12 cellular contexts compared by ENCODE assay signal in the genomic region with DNA sequence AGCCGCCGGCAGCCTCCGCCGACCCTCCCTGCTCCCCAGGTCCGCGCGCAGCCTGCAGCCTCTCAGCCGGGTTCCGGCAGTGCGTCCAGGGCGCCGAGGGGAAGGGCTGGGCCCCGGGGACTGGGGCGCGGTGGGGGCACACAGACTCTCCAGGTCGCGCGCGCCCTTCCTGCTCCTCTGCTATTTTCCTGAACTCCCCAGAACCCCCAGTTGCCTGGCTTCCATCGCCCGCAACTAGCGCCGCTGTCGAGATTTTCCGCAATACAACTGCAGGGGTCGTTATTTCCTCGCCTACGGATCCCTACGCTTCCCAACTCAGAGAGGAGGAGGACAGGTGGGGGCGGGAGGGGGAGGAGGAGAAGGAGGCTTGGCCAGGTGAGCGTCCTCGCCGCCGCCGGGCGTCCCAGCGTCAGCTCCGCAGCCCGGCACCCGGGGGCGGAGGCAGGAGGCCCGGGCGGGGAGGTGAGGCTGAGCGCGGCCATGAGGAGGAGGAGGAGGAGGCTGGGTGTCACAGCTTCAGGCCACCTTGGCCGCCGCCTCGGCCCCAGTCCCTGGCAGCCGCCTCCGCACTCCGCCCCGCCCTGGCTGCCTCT. TPM values are rescaled to one million over a fixed set of nuclear protein-coding genes. Genes with fewer than 3 reads are reported as not detected.
DNase-seq lines count a peak whose midpoint lies in the region; ATAC-seq, FAIRE-seq and TF ChIP-seq lines count a peak whose summit lies in the region.
"Had no signal": no experiment of that assay in that cellular context is flagged by ENCODE, and none has a peak within 500 bp of the region (broad histone marks: within the 10 kb centered on the region; RNA-seq: fewer than 3 reads in every experiment).

TSS of gene CA10 (minus strand) at position 265 of the 593 bp plus-strand sequence.

- H2AFZ ChIP-seq in KMS-11 (ENCODE audit: low read depth): 0 out of 2 replicates have a peak within 1 kb of the TSS, but pooled peaks have one; percentile 20

- CTCF ChIA-PET in activated CD8-positive, alpha-beta T cell treated with anti-CD3 and anti-CD28 coated beads, Interleukin-2, amount 10 ng/mL, durations not matched to agents 7 days and 5 days (lab: Charles Lee): no interaction called here

- H3K36me3 ChIP-seq in KMS-11 (ENCODE audit: insufficient read depth) (no peaks in the 10 kb centered on the region), mesendoderm (ENCODE audit: control insufficient read depth, insufficient read depth, low read length) (no peaks in the 10 kb centered on the region), tibial artery (no peaks in the 10 kb centered on the region)

- no peak within 1 kb of the TSS for H3K27ac Mint-ChIP-seq in chondrocyte (ENCODE audit: unreplicated experiment)
- no peak within 1 kb of the TSS for H3K27ac Mint-ChIP-seq in activated CD8-positive, alpha-beta T cell treated with anti-CD3 and anti-CD28 coated beads, Interleukin-2, amount 10 ng/mL, durations not matched to agents 7 days and 5 days

- H3K4ac ChIP-seq in mesendoderm (ENCODE audit: low read depth, low read length): no peak within 1 kb of the TSS

- peak; percentile 60 for TF ChIP-seq CTCF in D721Med (IDR thresholded peaks at IDR 0.05; ENCODE audit: insufficient read depth, missing control alignments)
- TF ChIP-seq CTCF in KMS-11 (conservative IDR thresholded peaks at IDR 0.05; ENCODE audit: low read depth, low read length): no peak
- TF ChIP-seq CTCF in chondrocyte (IDR thresholded peaks at IDR 0.05): peak; percentile 16
- TF ChIP-seq CTCF in tibial artery (IDR thresholded peaks at IDR 0.05): no peak

- no peak within 1 kb of the TSS for H2BK5ac ChIP-seq in mesendoderm (ENCODE audit: low read length)

- no peak within 1 kb of the TSS for H2BK15ac ChIP-seq in mesendoderm (replicated peaks; ENCODE audit: low read depth)

- FAIRE-seq in D721Med (lab: Jason Lieb, UNC): no peak
- FAIRE-seq: islet of Langerhans had no signal

- ATAC-seq in activated CD8-positive, alpha-beta T cell treated with anti-CD3 and anti-CD28 coated beads, Interleukin-2, amount 10 ng/mL, durations not matched to agents 7 days and 5 days: no peak
- ATAC-seq: sciatic nerve had no signal

- H4K5ac ChIP-seq in mesendoderm (ENCODE audit: low read length): no peak within 1 kb of the TSS

- H3K79me1 ChIP-seq in mesendoderm (ENCODE audit: low read length): no peaks in the 10 kb centered on the region

- H3K4me1 Mint-ChIP-seq in chondrocyte (ENCODE audit: low read depth): peaks cover 10% of the 10 kb centered on the region
- no peaks in the 10 kb centered on the region for H3K4me1 Mint-ChIP-seq in activated CD8-positive, alpha-beta T cell treated with anti-CD3 and anti-CD28 coated beads, Interleukin-2, amount 10 ng/mL, durations not matched to agents 7 days and 5 days (ENCODE audit: low read depth)
- H3K4me1 Mint-ChIP-seq: central memory CD8-positive, alpha-beta T cell had no signal

- no peaks in the 10 kb centered on the region for H3K4me1 ChIP-seq in KMS-11 (ENCODE audit: low read depth, poor library complexity, severe bottlenecking)
- H3K4me1 ChIP-seq in mesendoderm (ENCODE audit: control insufficient read depth, low read depth, low read length): no peaks in the 10 kb centered on the region
- H3K4me1 ChIP-seq in tibial artery: peaks cover 0 to 11% (median 1%) of the 10 kb centered on the region in 4 donors

- peaks cover 2% of the 10 kb centered on the region for H3K36me3 Mint-ChIP-seq in chondrocyte (ENCODE audit: low read depth)
- peaks cover 6% of the 10 kb centered on the region for H3K36me3 Mint-ChIP-seq in activated CD8-positive, alpha-beta T cell treated with anti-CD3 and anti-CD28 coated beads, Interleukin-2, amount 10 ng/mL, durations not matched to agents 7 days and 5 days (ENCODE audit: low read depth)

- H3K27me3 ChIP-seq in KMS-11 (ENCODE audit: insufficient read depth, low read depth): no peaks in the 10 kb centered on the region
- H3K27me3 ChIP-seq in mesendoderm (ENCODE audit: insufficient read depth, low read length, poor library complexity): peaks cover 24% of the 10 kb centered on the region
- H3K27me3 ChIP-seq in tibial artery: peaks cover 0 to 43% of the 10 kb centered on the region in 2 donors

- POLR2A ChIA-PET in activated CD8-positive, alpha-beta T cell treated with anti-CD3 and anti-CD28 coated beads, Interleukin-2, amount 10 ng/mL, durations not matched to agents 7 days and 5 days (lab: Charles Lee): no interaction called here

- no peak within 1 kb of the TSS for H3K18ac ChIP-seq in mesendoderm (ENCODE audit: low read length)

- peak within 1 kb of the TSS; percentile 60 for H3K56ac ChIP-seq in mesendoderm (ENCODE audit: low read length)

- intact Hi-C loops in tibial artery (cut with DNase I; ENCODE audit: low total_unique reads): no loop called here

- H3K9ac ChIP-seq in KMS-11 (no peak within 1 kb of the TSS), mesendoderm (ENCODE audit: low read length) (peak within 1 kb of the TSS; percentile 9)

- H3K4me3 ChIP-seq in KMS-11 (IDR thresholded peaks at IDR 0.05; ENCODE audit: insufficient read depth, low read depth, low read length): no peak within 1 kb of the TSS
- peak within 1 kb of the TSS; percentile 7 for H3K4me3 ChIP-seq in mesendoderm (ENCODE audit: low read length)
- no peak within 1 kb of the TSS for H3K4me3 ChIP-seq in tibial artery

- no peak within 1 kb of the TSS for H4K8ac ChIP-seq in mesendoderm (ENCODE audit: low read depth, low read length)

- no peak within 1 kb of the TSS for H2AK5ac ChIP-seq in mesendoderm (ENCODE audit: low read length)

- H3K4me2 ChIP-seq in KMS-11: no peak within 1 kb of the TSS
- peak within 1 kb of the TSS; percentile 66 for H3K4me2 ChIP-seq in mesendoderm (ENCODE audit: low read length)

- H3K27ac ChIP-seq in KMS-11 (no peak within 1 kb of the TSS), mesendoderm (ENCODE audit: low read depth, low read length) (no peak within 1 kb of the TSS), tibial artery (no peak within 1 kb of the TSS)

- H3K4me3 Mint-ChIP-seq in chondrocyte (ENCODE audit: unreplicated experiment): no peak within 1 kb of the TSS
- H3K4me3 Mint-ChIP-seq in activated CD8-positive, alpha-beta T cell treated with anti-CD3 and anti-CD28 coated beads, Interleukin-2, amount 10 ng/mL, durations not matched to agents 7 days and 5 days: no peak within 1 kb of the TSS
- H3K4me3 Mint-ChIP-seq: central memory CD8-positive, alpha-beta T cell had no signal

- no peak within 1 kb of the TSS for H3K23ac ChIP-seq in mesendoderm (ENCODE audit: low read length)

- DNase-seq in D721Med (ENCODE audit: insufficient read length, low spot score) (no peak), chondrocyte (ENCODE audit: low spot score) (peak; percentile 51), mesendoderm (peak; percentile 83), SKM-1 treated with dmso at 0.1 percent for 144 hours (lab: John Stamatoyannopoulos, UW; ENCODE audit: unreplicated experiment) (no peak), A172 (ENCODE audit: low spot score) (no peak), tibial artery (no peak)
- no peak for DNase-seq in activated CD8-positive, alpha-beta T cell treated with anti-CD3 and anti-CD28 coated beads, Interleukin-2, amount 10 ng/mL, durations not matched to agents 7 days and 5 days
- DNase-seq: Right ventricle myocardium superior had no signal

- no peaks in the 10 kb centered on the region for H3K79me2 ChIP-seq in KMS-11 (ENCODE audit: insufficient read depth, low read depth)
- H3K79me2 ChIP-seq in mesendoderm (ENCODE audit: control insufficient read depth, insufficient read depth, low read length): no peaks in the 10 kb centered on the region

- peaks cover 9% of the 10 kb centered on the region for H3K9me3 Mint-ChIP-seq in chondrocyte (ENCODE audit: low read depth)
- H3K9me3 Mint-ChIP-seq in activated CD8-positive, alpha-beta T cell treated with anti-CD3 and anti-CD28 coated beads, Interleukin-2, amount 10 ng/mL, durations not matched to agents 7 days and 5 days (ENCODE audit: insufficient read depth): no peaks in the 10 kb centered on the region

- peaks cover 55% of the 10 kb centered on the region for H3K27me3 Mint-ChIP-seq in chondrocyte (ENCODE audit: low read depth)
- H3K27me3 Mint-ChIP-seq in activated CD8-positive, alpha-beta T cell treated with anti-CD3 and anti-CD28 coated beads, Interleukin-2, amount 10 ng/mL, durations not matched to agents 7 days and 5 days (ENCODE audit: low read depth): peaks cover 39% of the 10 kb centered on the region

- WGBS in mesendoderm (ENCODE audit: extremely low coverage, insufficient coverage, low lambda C conversion rate): no CpG with 5 or more reads among the region's 52 CpGs

- H2BK120ac ChIP-seq in mesendoderm (ENCODE audit: low read depth, low read length): no peak within 1 kb of the TSS

- no peaks in the 10 kb centered on the region for H4K20me1 ChIP-seq in KMS-11 (ENCODE audit: insufficient read depth)

- no peaks in the 10 kb centered on the region for H3K9me3 ChIP-seq in tibial artery

RNA-seq across cellular contexts. Expression of gene CA10, which starts in this region (rescaled TPM):
- not detected in 3 replicates for total RNA-seq in chondrocyte
- polyA plus RNA-seq in mesendoderm (2013, experiment 1 of 2): 0.62 TPM
- polyA plus RNA-seq in mesendoderm (2013, experiment 2 of 2): 0.45 TPM
- not detected in 2 replicates for total RNA-seq in A172 (2014; rRNA removed; shearing (Covaris generic))
- total RNA-seq in activated CD8-positive, alpha-beta T cell treated with anti-CD3 and anti-CD28 coated beads, Interleukin-2, amount 10 ng/mL, durations not matched to agents 7 days and 5 days: not detected
- total RNA-seq: Right ventricle myocardium superior, sciatic nerve had no signal

Comparison
In these comparisons a context has a peak if more than half of its experiments do, and no peak if none do; other contexts are left out.
1. Peak in DNase-seq in chondrocyte; RNA of the gene not detected or under 1 TPM.
2. CTCF ChIP-seq: peak in D721Med (single experiment) and chondrocyte (single experiment); none in KMS-11 (single experiment) and tibial artery (0 of 2).